ENCODE assay signal across 8 cellular contexts in the genomic region with DNA sequence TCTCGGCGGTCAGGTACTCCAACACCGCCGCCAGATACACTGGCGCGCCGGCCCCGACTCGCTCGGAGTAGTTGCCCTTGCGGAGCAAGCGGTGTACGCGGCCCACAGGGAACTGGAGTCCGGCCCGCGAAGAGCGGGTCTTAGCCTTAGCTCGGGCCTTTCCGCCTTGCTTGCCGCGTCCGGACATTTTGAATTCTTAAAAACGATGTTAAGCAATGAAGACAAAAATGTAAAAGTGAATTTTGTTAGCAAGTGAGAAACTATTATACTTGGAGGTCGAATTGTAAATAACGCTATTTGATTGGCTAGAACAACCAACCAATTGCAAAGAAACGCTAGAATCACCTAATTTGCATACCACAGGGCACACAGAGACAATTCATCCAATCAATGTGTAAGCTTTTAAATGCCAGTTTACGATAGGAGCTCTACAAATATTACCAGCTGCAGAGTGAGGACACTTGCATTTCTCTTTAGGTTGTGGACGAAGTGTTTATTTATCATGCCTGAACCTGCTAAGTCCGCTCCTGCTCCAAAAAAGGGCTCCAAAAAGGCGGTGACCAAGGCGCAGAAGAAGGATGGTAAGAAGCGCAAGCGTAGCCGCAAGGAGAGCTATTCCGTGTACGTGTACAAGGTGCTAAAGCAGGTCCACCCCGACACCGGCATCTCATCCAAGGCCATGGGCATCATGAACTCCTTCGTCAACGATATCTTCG.
A peak's percentile ranks its signal among the peaks of the same experiment; 100 is the strongest.
DNase-seq lines count a peak whose midpoint lies in the region; ATAC-seq and TF ChIP-seq lines count a peak whose summit lies in the region.

No MANE protein-coding gene starts in this region.

- H3K4me1 ChIP-seq in effector memory CD4-positive, alpha-beta T cell (ENCODE audit: control insufficient read depth, insufficient read depth, low read length, poor library complexity, severe bottlenecking), result peaks cover 17% of the 10 kb centered on the region
- peaks cover 2 to 12% of the 10 kb centered on the region in 2 donors for H3K4me1 ChIP-seq in lung (ENCODE audit: control insufficient read depth in 2 of 2, insufficient read depth in 2 of 2, low read length in 2 of 2)

- H3K27ac ChIP-seq in effector memory CD4-positive, alpha-beta T cell (ENCODE audit: insufficient read depth, low read length, poor library complexity, severe bottlenecking), result peak overlapping the region; percentile 80
- H3K27ac ChIP-seq in lung (ENCODE audit: low read depth in 1 of 2, low read length in 1 of 2), result peak overlapping the region; percentile 98 to 99

- peak overlapping the region; percentile 93 for H3K4me3 Mint-ChIP-seq in activated CD4-positive, alpha-beta memory T cell treated with anti-CD3 and anti-CD28 coated beads, Interleukin-2, amount 10 ng/mL, durations not matched to agents 7 days and 5 days

- peaks cover 43% of the 10 kb centered on the region for H3K4me1 Mint-ChIP-seq in activated CD4-positive, alpha-beta memory T cell treated with anti-CD3 and anti-CD28 coated beads, Interleukin-2, amount 10 ng/mL, durations not matched to agents 7 days and 5 days

- no peak for TF ChIP-seq CTCF in lung (IDR thresholded peaks at IDR 0.05; ENCODE audit: control extremely low read depth, extremely low read depth)

- WGBS in lung, 2 donors, result 0 to 1% methylated on average over 42 of the region's 42 CpGs

- no peaks in the 10 kb centered on the region for H3K9me3 ChIP-seq in effector memory CD4-positive, alpha-beta T cell (ENCODE audit: control insufficient read depth, low read length)
- H3K9me3 ChIP-seq in lung (ENCODE audit: control insufficient read depth in 2 of 2, insufficient read depth in 1 of 2, low read length in 1 of 2), result peaks cover 0 to 3% of the 10 kb centered on the region in 2 donors

- peak overlapping the region; percentile 69 for H3K4me3 ChIP-seq in effector memory CD4-positive, alpha-beta T cell (ENCODE audit: insufficient read depth, low read depth, low read length, poor library complexity, severe bottlenecking)
- peak overlapping the region; percentile 66 for H3K4me3 ChIP-seq in lung

- CTCF ChIA-PET in activated CD4-positive, alpha-beta memory T cell treated with anti-CD3 and anti-CD28 coated beads, Interleukin-2, amount 10 ng/mL, durations not matched to agents 7 days and 5 days (lab: Charles Lee), result interaction anchor here (0.8 to 5.2 kb wide), 15 partner anchors 11 to 176 kb away, joined by 3 to 42 read pairs (median 7); a partner anchor contains a TSS

- peak; percentile 49 for ATAC-seq in GM19452 (IDR thresholded peaks at IDR 0.05; ENCODE audit: unreplicated experiment)
- ATAC-seq in HG03521 (IDR thresholded peaks at IDR 0.05; ENCODE audit: unreplicated experiment), result peak; percentile 48
- peak; percentile 74 for ATAC-seq in lung (ENCODE audit: insufficient read depth, low FRiP score)

- peak; percentile 71 for DNase-seq in COLO668 (lab: John Stamatoyannopoulos, UW; ENCODE audit: unreplicated experiment)
- peak; percentile 97 for DNase-seq in NCI-H69 (lab: John Stamatoyannopoulos, UW)
- DNase-seq in activated CD4-positive, alpha-beta memory T cell treated with anti-CD3 and anti-CD28 coated beads, Interleukin-2, amount 10 ng/mL, durations not matched to agents 7 days and 5 days, result peak; percentile 84
- DNase-seq in effector memory CD4-positive, alpha-beta T cell, result peak in 2 of 3 donors; percentile 47 to 58
- DNase-seq in lung (ENCODE audit: low spot score), result no peak
- peak; percentile 46 for DNase-seq in stimulated activated CD8-positive, alpha-beta memory T cell treated with anti-CD3 and anti-CD28 coated beads, Interleukin-15, amount 100 ng/mL, for 24 hours (ENCODE audit: low read depth)

- no peaks in the 10 kb centered on the region for H3K36me3 ChIP-seq in effector memory CD4-positive, alpha-beta T cell (ENCODE audit: control insufficient read depth, insufficient read depth, low read length)
- no peaks in the 10 kb centered on the region for H3K36me3 ChIP-seq in lung (ENCODE audit: control insufficient read depth in 2 of 2, insufficient read depth in 2 of 2, low read length in 2 of 2)

- peaks cover 30% of the 10 kb centered on the region for H3K36me3 Mint-ChIP-seq in activated CD4-positive, alpha-beta memory T cell treated with anti-CD3 and anti-CD28 coated beads, Interleukin-2, amount 10 ng/mL, durations not matched to agents 7 days and 5 days (ENCODE audit: low read depth)

- POLR2A ChIA-PET in activated CD4-positive, alpha-beta memory T cell treated with anti-CD3 and anti-CD28 coated beads, Interleukin-2, amount 10 ng/mL, durations not matched to agents 7 days and 5 days (lab: Charles Lee), result interaction anchor here (0.5 to 20.8 kb wide), 45 partner anchors 11 to 1694 kb away, joined by 3 to 1293 read pairs (median 46); partner anchors contain the start of genes HMGN4 and RIPOR2

- no peaks in the 10 kb centered on the region for H3K27me3 ChIP-seq in effector memory CD4-positive, alpha-beta T cell (replicated peaks; ENCODE audit: control insufficient read depth, insufficient read depth, low read length, poor library complexity, severe bottlenecking)
- H3K27me3 ChIP-seq in lung (ENCODE audit: control insufficient read depth, insufficient read depth), result no peaks in the 10 kb centered on the region

- H3K27me3 Mint-ChIP-seq in activated CD4-positive, alpha-beta memory T cell treated with anti-CD3 and anti-CD28 coated beads, Interleukin-2, amount 10 ng/mL, durations not matched to agents 7 days and 5 days, result no peaks in the 10 kb centered on the region

- peak overlapping the region; percentile 96 for H3K27ac Mint-ChIP-seq in activated CD4-positive, alpha-beta memory T cell treated with anti-CD3 and anti-CD28 coated beads, Interleukin-2, amount 10 ng/mL, durations not matched to agents 7 days and 5 days

- H3K9me3 Mint-ChIP-seq in activated CD4-positive, alpha-beta memory T cell treated with anti-CD3 and anti-CD28 coated beads, Interleukin-2, amount 10 ng/mL, durations not matched to agents 7 days and 5 days, result no peaks in the 10 kb centered on the region
